In genomic region chr3:24740367-24740766, GRCh38 we compare ENCODE assay signal across 23 cellular contexts.
"Had no signal": no experiment of that assay in that cellular context is flagged by ENCODE, and none has a peak within 500 bp of the region (broad histone marks: within the 10 kb centered on the region; RNA-seq: fewer than 3 reads in every experiment).

No MANE protein-coding gene starts in this region.

- H3K36me3 Mint-ChIP-seq: activated naive CD8-positive, alpha-beta T cell treated with anti-CD3 and anti-CD28 coated beads, Interleukin-2, amount 10 ng/mL, durations not matched to agents 7 days and 5 days; immature natural killer cell; stimulated activated memory B cell treated with anti-CD40 and anti-IgM and Interleukin-4, amounts not matched to agents 10 μg/mL and 1 μg/mL and 100 μg/mL, for 72 hours had no signal

- DNase-seq: activated B cell treated with CpG ODN at 0.5 μM for 24 hours; activated CD4-positive, alpha-beta T cell treated with anti-CD3 and anti-CD28 coated beads for 36 hours; activated CD4-positive, alpha-beta T cell treated with anti-CD3 and anti-CD28 coated beads, Interleukin-2, amount 50 U/mL, for 4 hours; activated CD8-positive, alpha-beta memory T cell treated with anti-CD3 and anti-CD28 coated beads, Interleukin-2, amount 50 U/mL, for 48 hours; activated naive CD4-positive, alpha-beta T cell treated with anti-CD3 and anti-CD28 coated beads for 36 hours; activated naive CD8-positive, alpha-beta T cell treated with anti-CD3 and anti-CD28 coated beads, Interleukin-2, amount 10 ng/mL, durations not matched to agents 7 days and 5 days; activated T-cell treated with anti-CD3 and anti-CD28 coated beads, Interleukin-2, amount 50 U/mL, for 4 hours; amygdala; heart right ventricle; immature natural killer cell; left ventricle myocardium inferior; mucosa of descending colon; posterior cingulate gyrus; small intestine; stimulated activated CD4-positive, alpha-beta T cell treated with anti-CD3 and anti-CD28 coated beads, Interleukin-15, amount 100 ng/mL, for 24 hours; stomach; T1000; testis; trophoblast cell; uterus had no signal

- H3K9me3 ChIP-seq: heart right ventricle, left ventricle myocardium inferior, mucosa of descending colon, stomach, testis, uterus had no signal

- H3K27me3 ChIP-seq: heart right ventricle, stomach, testis, uterus had no signal

- H3K27ac ChIP-seq: heart right ventricle, left ventricle myocardium inferior, stomach, testis, uterus had no signal

- H3K4me3 Mint-ChIP-seq: activated B cell treated with CpG ODN at 0.5 μM for 24 hours; activated CD4-positive, alpha-beta T cell treated with anti-CD3 and anti-CD28 coated beads for 36 hours; activated naive CD4-positive, alpha-beta T cell treated with anti-CD3 and anti-CD28 coated beads for 36 hours; activated naive CD8-positive, alpha-beta T cell treated with anti-CD3 and anti-CD28 coated beads, Interleukin-2, amount 10 ng/mL, durations not matched to agents 7 days and 5 days; activated T-cell treated with anti-CD3 and anti-CD28 coated beads, Interleukin-2, amount 50 U/mL, for 4 hours; immature natural killer cell; stimulated activated memory B cell treated with anti-CD40 and anti-IgM and Interleukin-4, amounts not matched to agents 10 μg/mL and 1 μg/mL and 100 μg/mL, for 72 hours; T-helper 1 cell treated with Interleukin-12 subunit alpha and Interleukin-12 subunit beta and Interleukin-4 antibody, amounts not matched to agents 30 μg/mL and 1 μg/mL, for 36 hours had no signal

- H3K4me1 Mint-ChIP-seq: activated B cell treated with CpG ODN at 0.5 μM for 24 hours; activated CD4-positive, alpha-beta T cell treated with anti-CD3 and anti-CD28 coated beads for 36 hours; activated naive CD8-positive, alpha-beta T cell treated with anti-CD3 and anti-CD28 coated beads, Interleukin-2, amount 10 ng/mL, durations not matched to agents 7 days and 5 days; immature natural killer cell; stimulated activated memory B cell treated with anti-CD40 and anti-IgM and Interleukin-4, amounts not matched to agents 10 μg/mL and 1 μg/mL and 100 μg/mL, for 72 hours had no signal

- H3K27ac Mint-ChIP-seq: activated B cell treated with CpG ODN at 0.5 μM for 24 hours; activated CD4-positive, alpha-beta T cell treated with anti-CD3 and anti-CD28 coated beads for 36 hours; activated naive CD4-positive, alpha-beta T cell treated with anti-CD3 and anti-CD28 coated beads for 36 hours; activated naive CD8-positive, alpha-beta T cell treated with anti-CD3 and anti-CD28 coated beads, Interleukin-2, amount 10 ng/mL, durations not matched to agents 7 days and 5 days; immature natural killer cell; stimulated activated memory B cell treated with anti-CD40 and anti-IgM and Interleukin-4, amounts not matched to agents 10 μg/mL and 1 μg/mL and 100 μg/mL, for 72 hours; T-helper 1 cell treated with Interleukin-12 subunit alpha and Interleukin-12 subunit beta and Interleukin-4 antibody, amounts not matched to agents 30 μg/mL and 1 μg/mL, for 36 hours had no signal

- H3K36me3 ChIP-seq: heart right ventricle, left ventricle myocardium inferior, stomach, uterus had no signal

- H3K9me3 Mint-ChIP-seq: activated B cell treated with CpG ODN at 0.5 μM for 24 hours; activated naive CD4-positive, alpha-beta T cell treated with anti-CD3 and anti-CD28 coated beads for 36 hours; activated naive CD8-positive, alpha-beta T cell treated with anti-CD3 and anti-CD28 coated beads, Interleukin-2, amount 10 ng/mL, durations not matched to agents 7 days and 5 days; activated T-cell treated with anti-CD3 and anti-CD28 coated beads, Interleukin-2, amount 50 U/mL, for 4 hours; stimulated activated memory B cell treated with anti-CD40 and anti-IgM and Interleukin-4, amounts not matched to agents 10 μg/mL and 1 μg/mL and 100 μg/mL, for 72 hours had no signal

- ATAC-seq: activated CD4-positive, alpha-beta T cell treated with anti-CD3 and anti-CD28 coated beads for 36 hours; activated T-cell treated with anti-CD3 and anti-CD28 coated beads, Interleukin-2, amount 50 U/mL, for 4 hours; heart right ventricle; mucosa of descending colon; sciatic nerve; stimulated activated memory B cell treated with anti-CD40 and anti-IgM and Interleukin-4, amounts not matched to agents 10 μg/mL and 1 μg/mL and 100 μg/mL, for 72 hours had no signal

- H3K4me3 ChIP-seq: heart right ventricle, left ventricle myocardium inferior, mucosa of descending colon, stomach, testis, uterus had no signal

- H3K4me1 ChIP-seq: heart right ventricle, left ventricle myocardium inferior, stomach, testis, uterus had no signal

- H3K27me3 Mint-ChIP-seq: activated B cell treated with CpG ODN at 0.5 μM for 24 hours; activated CD4-positive, alpha-beta T cell treated with anti-CD3 and anti-CD28 coated beads for 36 hours; activated naive CD8-positive, alpha-beta T cell treated with anti-CD3 and anti-CD28 coated beads, Interleukin-2, amount 10 ng/mL, durations not matched to agents 7 days and 5 days; stimulated activated memory B cell treated with anti-CD40 and anti-IgM and Interleukin-4, amounts not matched to agents 10 μg/mL and 1 μg/mL and 100 μg/mL, for 72 hours had no signal
